Comparison of ENCODE assay signal across 8 cellular contexts in the genomic region with DNA sequence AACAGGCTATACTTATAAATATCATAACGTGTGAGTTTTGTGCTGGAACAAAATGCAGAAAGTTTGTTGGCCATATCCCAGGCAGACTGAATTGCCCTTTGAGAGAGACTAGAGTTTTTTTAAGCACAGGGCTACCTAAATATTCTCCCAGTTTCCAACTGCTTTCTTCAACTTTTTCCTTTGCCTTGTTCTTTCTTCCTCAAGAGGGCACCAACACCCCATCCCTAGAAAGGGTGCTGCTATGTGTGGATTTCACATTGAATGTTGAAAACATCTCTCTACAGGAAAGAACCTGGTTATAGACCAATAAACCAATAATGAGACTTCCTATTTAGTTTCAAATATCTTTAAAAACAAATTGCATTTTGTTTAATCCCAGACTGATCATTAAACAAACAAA.
DNase-seq lines count a peak whose midpoint lies in the region; ATAC-seq and TF ChIP-seq lines count a peak whose summit lies in the region.

No MANE protein-coding gene starts in this region.

- no peaks in the 10 kb centered on the region for H3K36me3 ChIP-seq in kidney epithelial cell (ENCODE audit: control insufficient read depth, insufficient read depth, low read length)

- no peak overlapping the region for H3K4me3 Mint-ChIP-seq in activated CD4-positive, alpha-beta T cell treated with anti-CD3 and anti-CD28 coated beads, Interleukin-2, amount 10 ng/mL, durations not matched to agents 24 days and 14 days

- no peak overlapping the region for H3K4me3 ChIP-seq in kidney epithelial cell (ENCODE audit: low read depth, low read length)

- TF ChIP-seq CTCF in kidney epithelial cell (IDR thresholded peaks at IDR 0.05; ENCODE audit: insufficient read depth, low read length, poor library complexity, severe bottlenecking): peak; percentile 71

- ATAC-seq in HG03108 (IDR thresholded peaks at IDR 0.05; ENCODE audit: unreplicated experiment): no peak
- no peak for ATAC-seq in stimulated activated naive CD8-positive, alpha-beta T cell treated with anti-CD3 and anti-CD28 coated beads, Interleukin-15, Interleukin-2, amounts not matched to agents 100 U/mL and 50 U/mL, for 24 hours

- H3K4me1 Mint-ChIP-seq in activated CD4-positive, alpha-beta T cell treated with anti-CD3 and anti-CD28 coated beads, Interleukin-2, amount 10 ng/mL, durations not matched to agents 24 days and 14 days: peaks cover 51% of the 10 kb centered on the region

- intact Hi-C loops in activated CD4-positive, alpha-beta T cell treated with anti-CD3 and anti-CD28 coated beads, Interleukin-2, amount 10 ng/mL, durations not matched to agents 24 days and 14 days (cut with micrococcal nuclease): loop anchor here (1.0 kb wide), 1 partner anchor 154 kb away; no protein-coding TSS in a partner anchor

- H3K9me3 Mint-ChIP-seq in activated CD4-positive, alpha-beta T cell treated with anti-CD3 and anti-CD28 coated beads, Interleukin-2, amount 10 ng/mL, durations not matched to agents 24 days and 14 days: peaks cover 7% of the 10 kb centered on the region

- H3K36me3 Mint-ChIP-seq in activated CD4-positive, alpha-beta T cell treated with anti-CD3 and anti-CD28 coated beads, Interleukin-2, amount 10 ng/mL, durations not matched to agents 24 days and 14 days (ENCODE audit: low read depth): peaks cover 2% of the 10 kb centered on the region

- H3K27me3 Mint-ChIP-seq in activated CD4-positive, alpha-beta T cell treated with anti-CD3 and anti-CD28 coated beads, Interleukin-2, amount 10 ng/mL, durations not matched to agents 24 days and 14 days: no peaks in the 10 kb centered on the region

- H3K27ac Mint-ChIP-seq in activated CD4-positive, alpha-beta T cell treated with anti-CD3 and anti-CD28 coated beads, Interleukin-2, amount 10 ng/mL, durations not matched to agents 24 days and 14 days: no peak overlapping the region

- DNase-seq in activated CD4-positive, alpha-beta T cell treated with anti-CD3 and anti-CD28 coated beads, Interleukin-2, amount 10 ng/mL, durations not matched to agents 24 days and 14 days: peak; percentile 78
- DNase-seq in activated CD4-positive, alpha-beta T cell treated with anti-CD3 and anti-CD28 coated beads, Interleukin-2, amount 50 U/mL, for 1 hour: no peak
- DNase-seq in NCI-H1436 (lab: John Stamatoyannopoulos, UW) (peak; percentile 11), astrocyte of the hippocampus (ENCODE audit: low read depth, low spot score) (peak; percentile 74), kidney epithelial cell (ENCODE audit: low read depth) (no peak), UCSD-AML1 (lab: John Stamatoyannopoulos, UW; ENCODE audit: unreplicated experiment) (no peak)
- no peak for DNase-seq in stimulated activated naive CD8-positive, alpha-beta T cell treated with anti-CD3 and anti-CD28 coated beads, Interleukin-15, Interleukin-2, amounts not matched to agents 100 U/mL and 50 U/mL, for 24 hours

- no peaks in the 10 kb centered on the region for H3K27me3 ChIP-seq in kidney epithelial cell (ENCODE audit: control insufficient read depth, insufficient read depth, low read length)

Comparison
In these comparisons a context has a peak if more than half of its experiments do, and no peak if none do; other contexts are left out.
1. DNase-seq: peak in activated CD4-positive, alpha-beta T cell treated with anti-CD3 and anti-CD28 coated beads, Interleukin-2, amount 10 ng/mL, durations not matched to agents 24 days and 14 days (single experiment), NCI-H1436 (single experiment) and astrocyte of the hippocampus (single experiment); none in activated CD4-positive, alpha-beta T cell treated with anti-CD3 and anti-CD28 coated beads, Interleukin-2, amount 50 U/mL, for 1 hour (single experiment), kidney epithelial cell (single experiment), UCSD-AML1 (single experiment) and stimulated activated naive CD8-positive, alpha-beta T cell treated with anti-CD3 and anti-CD28 coated beads, Interleukin-15, Interleukin-2, amounts not matched to agents 100 U/mL and 50 U/mL, for 24 hours (single experiment).